In the genomic region with DNA sequence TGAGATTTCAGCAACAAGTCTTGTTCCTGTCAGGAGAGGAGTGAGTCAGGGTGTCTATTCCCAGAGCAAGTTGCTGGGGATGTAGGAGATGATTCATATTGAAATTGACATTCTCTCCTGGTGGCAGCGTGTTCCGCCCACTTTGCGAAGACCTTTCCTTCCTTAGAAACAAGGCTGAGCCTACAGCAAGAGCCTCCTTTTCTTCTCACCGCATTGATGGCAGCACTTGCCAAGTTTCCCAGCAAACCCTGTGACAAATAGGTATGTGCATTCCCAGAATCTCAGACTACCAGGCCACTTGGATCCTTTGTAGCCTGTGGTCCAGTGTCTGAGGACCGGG, we compare ENCODE assay signal across 9 cellular contexts.
DNase-seq lines count a peak whose midpoint lies in the region; ATAC-seq and TF ChIP-seq lines count a peak whose summit lies in the region.
"Had no signal": no experiment of that assay in that cellular context is flagged by ENCODE, and none has a peak within 500 bp of the region (broad histone marks: within the 10 kb centered on the region; RNA-seq: fewer than 3 reads in every experiment).

No MANE protein-coding gene starts in this region.

- no peaks in the 10 kb centered on the region for H3K36me3 Mint-ChIP-seq in Calu3 (ENCODE audit: insufficient read depth, unreplicated experiment)

- no peaks in the 10 kb centered on the region for H3K36me3 ChIP-seq in RWPE2 (ENCODE audit: low read depth)

- ATAC-seq in RWPE2 (ENCODE audit: low read depth), result peak; percentile 90
- no peak for ATAC-seq in GM21381 (IDR thresholded peaks at IDR 0.05; ENCODE audit: unreplicated experiment)

- CTCF ChIA-PET in Calu3 (lab: Charles Lee), result no interaction called here

- peaks cover 10% of the 10 kb centered on the region for H3K4me1 ChIP-seq in RWPE2 (ENCODE audit: insufficient read depth, poor library complexity, severe bottlenecking)

- no TSS peak for BruUV-seq in Calu3 (replicated peaks; lab: Mats Ljungman, UMichigan)

- H3K9me3 ChIP-seq in RWPE2 (ENCODE audit: severe bottlenecking), result no peaks in the 10 kb centered on the region

- H3K27me3 ChIP-seq in RWPE2 (ENCODE audit: insufficient read depth, poor library complexity, severe bottlenecking), result no peaks in the 10 kb centered on the region

- intact Hi-C loops in Calu3 (cut with micrococcal nuclease; ENCODE audit: unreplicated experiment), result no loop called here

- no peak overlapping the region for H3K4me3 ChIP-seq in RWPE2 (ENCODE audit: severe bottlenecking)
- H3K4me3 ChIP-seq in foreskin fibroblast (ENCODE audit: low read depth in 1 of 2, low read length in 2 of 2), result no peak overlapping the region

- TF ChIP-seq CTCF in RWPE2 (IDR thresholded peaks at IDR 0.05; ENCODE audit: poor library complexity, severe bottlenecking) (no peak), foreskin fibroblast (IDR thresholded peaks at IDR 0.05; ENCODE audit: low read depth, low read length) (no peak), Calu3 (IDR thresholded peaks at IDR 0.05; ENCODE audit: unreplicated experiment) (no peak)

- H3K4me1 Mint-ChIP-seq in Calu3 (ENCODE audit: low read depth, unreplicated experiment), result no peaks in the 10 kb centered on the region

- H3K27ac ChIP-seq in RWPE2 (ENCODE audit: poor library complexity, severe bottlenecking), result peak overlapping the region; percentile 43

- H3K27ac Mint-ChIP-seq in Calu3 (ENCODE audit: unreplicated experiment), result no peak overlapping the region
- H3K27ac Mint-ChIP-seq: progenitor cell of endocrine pancreas had no signal

- H3K27me3 Mint-ChIP-seq in Calu3 (ENCODE audit: unreplicated experiment), result peaks cover 55% of the 10 kb centered on the region

- H3K4me3 Mint-ChIP-seq in Calu3 (ENCODE audit: low read depth, unreplicated experiment), result no peak overlapping the region

- DNase-seq in ELR (ENCODE audit: low read depth), result peak; percentile 93
- no peak for DNase-seq in RWPE2 (ENCODE audit: low spot score)
- DNase-seq in foreskin fibroblast, result peak; percentile 87 to 88
- DNase-seq in putamen (ENCODE audit: low spot score), result peak; percentile 80
- no peak for DNase-seq in NCI-H1694 treated with DMSO at 0.1 percent for 48 hours (lab: John Stamatoyannopoulos, UW)
- no peak for DNase-seq in Calu3
- no peak for DNase-seq in effector CD8-positive, alpha-beta T cell (lab: John Stamatoyannopoulos, UW)

- H3K9me3 Mint-ChIP-seq in Calu3 (ENCODE audit: low read depth, unreplicated experiment), result no peaks in the 10 kb centered on the region

Comparison
In these comparisons a context has a peak if more than half of its experiments do, and no peak if none do; other contexts are left out.
1. DNase-seq: peak in ELR (single experiment), foreskin fibroblast (2 of 2) and putamen (single experiment); none in RWPE2 (single experiment), NCI-H1694 treated with DMSO at 0.1 percent for 48 hours (single experiment), Calu3 (single experiment) and effector CD8-positive, alpha-beta T cell (single experiment).